Comparison of ENCODE assay signal across 11 cellular contexts in the genomic region with DNA sequence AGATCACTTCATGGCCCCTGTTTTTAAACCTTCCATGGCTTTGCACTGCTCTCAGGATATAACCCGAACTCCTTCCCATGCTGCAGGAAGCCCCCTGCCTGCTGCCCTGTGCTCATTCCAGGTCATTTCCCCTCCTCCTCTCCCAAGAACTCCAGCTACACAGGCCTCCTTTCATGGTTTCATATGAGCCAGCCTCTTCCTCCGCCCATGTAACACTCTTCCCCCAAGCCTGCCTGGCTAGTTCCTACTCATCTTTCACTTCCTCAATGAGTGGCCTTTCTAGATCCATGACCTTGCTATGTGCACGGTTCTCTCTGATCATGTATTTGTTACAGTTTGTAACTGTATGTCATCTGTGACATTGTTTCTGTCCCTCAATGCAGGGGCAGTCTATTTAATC.
A peak's percentile ranks its signal among the peaks of the same experiment; 100 is the strongest.
DNase-seq lines count a peak whose midpoint lies in the region; ATAC-seq and TF ChIP-seq lines count a peak whose summit lies in the region.
"Had no signal": no experiment of that assay in that cellular context is flagged by ENCODE, and none has a peak within 500 bp of the region (broad histone marks: within the 10 kb centered on the region; RNA-seq: fewer than 3 reads in every experiment).

No MANE protein-coding gene starts in this region.

- no peak for TF ChIP-seq CTCF in RWPE1 (conservative IDR thresholded peaks at IDR 0.05; ENCODE audit: low read depth)

- H3K27me3 Mint-ChIP-seq in stimulated activated naive CD8-positive, alpha-beta T cell treated with anti-CD3 and anti-CD28 coated beads, Interleukin-15, amount 100 ng/mL, for 72 hours, result peaks cover 8% of the 10 kb centered on the region
- no peaks in the 10 kb centered on the region for H3K27me3 Mint-ChIP-seq in activated naive CD8-positive, alpha-beta T cell treated with anti-CD3 and anti-CD28 coated beads, Interleukin-2, amount 50 U/mL, for 24 hours

- H3K27ac Mint-ChIP-seq in stimulated activated naive CD8-positive, alpha-beta T cell treated with anti-CD3 and anti-CD28 coated beads, Interleukin-15, amount 100 ng/mL, for 72 hours, result no peak overlapping the region
- H3K27ac Mint-ChIP-seq in activated naive CD8-positive, alpha-beta T cell treated with anti-CD3 and anti-CD28 coated beads, Interleukin-2, amount 50 U/mL, for 24 hours, result peak overlapping the region; percentile 29
- H3K27ac Mint-ChIP-seq: activated naive CD8-positive, alpha-beta T cell treated with anti-CD3 and anti-CD28 coated beads, Interleukin-2, amount 10 ng/mL, durations not matched to agents 7 days and 5 days had no signal

- no peaks in the 10 kb centered on the region for H3K9me3 Mint-ChIP-seq in stimulated activated naive CD8-positive, alpha-beta T cell treated with anti-CD3 and anti-CD28 coated beads, Interleukin-15, amount 100 ng/mL, for 72 hours
- H3K9me3 Mint-ChIP-seq in activated naive CD8-positive, alpha-beta T cell treated with anti-CD3 and anti-CD28 coated beads, Interleukin-2, amount 50 U/mL, for 24 hours, result no peaks in the 10 kb centered on the region
- H3K9me3 Mint-ChIP-seq: activated naive CD8-positive, alpha-beta T cell treated with anti-CD3 and anti-CD28 coated beads, Interleukin-2, amount 10 ng/mL, durations not matched to agents 7 days and 5 days had no signal

- no peak for DNase-seq in stimulated activated naive CD8-positive, alpha-beta T cell treated with anti-CD3 and anti-CD28 coated beads, Interleukin-15, Interleukin-2, amounts not matched to agents 100 U/mL and 50 U/mL, for 24 hours
- no peak for DNase-seq in stimulated activated naive CD8-positive, alpha-beta T cell treated with anti-CD3 and anti-CD28 coated beads, Interleukin-15, amount 100 ng/mL, for 72 hours
- no peak for DNase-seq in activated naive CD8-positive, alpha-beta T cell treated with anti-CD3 and anti-CD28 coated beads, Interleukin-2, amount 50 U/mL, for 24 hours
- DNase-seq in RWPE1 (ENCODE audit: low spot score) (no peak), NCI-H748 treated with DMSO at 0.1 percent for 48 hours (lab: John Stamatoyannopoulos, UW) (no peak), NCI-H2196 treated with DMSO at 0.1 percent for 48 hours (lab: John Stamatoyannopoulos, UW; ENCODE audit: unreplicated experiment) (no peak)
- DNase-seq in activated CD4-positive, alpha-beta T cell treated with anti-CD3 and anti-CD28 coated beads, Interleukin-2, amount 50 U/mL, for 48 hours, result no peak
- DNase-seq: activated naive CD8-positive, alpha-beta T cell treated with anti-CD3 and anti-CD28 coated beads, Interleukin-2, amount 10 ng/mL, durations not matched to agents 7 days and 5 days; NCI-H1694 had no signal

- peak overlapping the region in 1 of 2 donors; percentile 4 for H3K4me3 Mint-ChIP-seq in stimulated activated naive CD8-positive, alpha-beta T cell treated with anti-CD3 and anti-CD28 coated beads, Interleukin-15, amount 100 ng/mL, for 72 hours
- no peak overlapping the region for H3K4me3 Mint-ChIP-seq in activated naive CD8-positive, alpha-beta T cell treated with anti-CD3 and anti-CD28 coated beads, Interleukin-2, amount 50 U/mL, for 24 hours
- H3K4me3 Mint-ChIP-seq: activated naive CD8-positive, alpha-beta T cell treated with anti-CD3 and anti-CD28 coated beads, Interleukin-2, amount 10 ng/mL, durations not matched to agents 7 days and 5 days had no signal

- peak; percentile 8 for ATAC-seq in stimulated activated naive CD8-positive, alpha-beta T cell treated with anti-CD3 and anti-CD28 coated beads, Interleukin-15, Interleukin-2, amounts not matched to agents 100 U/mL and 50 U/mL, for 24 hours
- no peak for ATAC-seq in stimulated activated naive CD8-positive, alpha-beta T cell treated with anti-CD3 and anti-CD28 coated beads, Interleukin-15, amount 100 ng/mL, for 72 hours
- peak; percentile 52 for ATAC-seq in HG03159 (IDR thresholded peaks at IDR 0.05; ENCODE audit: unreplicated experiment)
- ATAC-seq in activated naive CD8-positive, alpha-beta T cell treated with anti-CD3 and anti-CD28 coated beads, Interleukin-2, amount 50 U/mL, for 24 hours, result peak; percentile 13

- H3K4me1 Mint-ChIP-seq in stimulated activated naive CD8-positive, alpha-beta T cell treated with anti-CD3 and anti-CD28 coated beads, Interleukin-15, amount 100 ng/mL, for 72 hours, result peaks cover 48% of the 10 kb centered on the region
- peaks cover 46% of the 10 kb centered on the region for H3K4me1 Mint-ChIP-seq in activated naive CD8-positive, alpha-beta T cell treated with anti-CD3 and anti-CD28 coated beads, Interleukin-2, amount 50 U/mL, for 24 hours

- no peaks in the 10 kb centered on the region for H3K36me3 Mint-ChIP-seq in activated naive CD8-positive, alpha-beta T cell treated with anti-CD3 and anti-CD28 coated beads, Interleukin-2, amount 50 U/mL, for 24 hours (ENCODE audit: low read depth)
- H3K36me3 Mint-ChIP-seq: activated naive CD8-positive, alpha-beta T cell treated with anti-CD3 and anti-CD28 coated beads, Interleukin-2, amount 10 ng/mL, durations not matched to agents 7 days and 5 days had no signal

- POLR2A ChIA-PET in RWPE1 (lab: Yijun Ruan, JAX; ENCODE audit: low non-redundant PET), result no interaction called here

- no peak overlapping the region for H3K27ac ChIP-seq in RWPE1
- H3K27ac ChIP-seq: C4-2B had no signal

- CTCF ChIA-PET in RWPE1 (lab: Yijun Ruan, JAX), result no interaction called here
